Comparison of ENCODE assay signal across 8 cellular contexts in the genomic region with DNA sequence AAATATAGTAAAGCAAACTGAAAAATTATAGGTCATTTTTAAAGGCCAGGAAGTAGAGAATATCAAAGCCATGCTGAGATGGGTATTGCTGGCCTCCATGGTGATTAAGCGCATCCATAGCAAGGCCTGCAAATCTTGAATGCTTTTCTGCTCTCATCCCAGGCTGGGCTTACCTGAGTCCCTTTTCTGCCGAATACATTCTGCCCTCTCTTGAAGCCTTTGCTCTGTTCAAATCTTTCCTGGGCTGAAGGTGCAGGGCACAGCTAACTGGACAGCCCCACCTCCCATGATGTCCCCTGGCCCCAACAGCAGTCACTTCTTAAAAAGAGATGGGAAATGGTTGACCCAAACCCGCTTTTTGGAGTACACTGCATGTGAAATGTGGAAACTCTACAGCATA.
"Had no signal": no experiment of that assay in that cellular context is flagged by ENCODE, and none has a peak within 500 bp of the region (broad histone marks: within the 10 kb centered on the region; RNA-seq: fewer than 3 reads in every experiment).

No MANE protein-coding gene starts in this region.

- DNase-seq: H9, HCEC 1CT, KG1 had no signal

- H3K9me3 Mint-ChIP-seq: GM23338, IgD-negative memory B cell had no signal

- H3K4me3 ChIP-seq: GM23338 had no signal

- ATAC-seq: GM23338 had no signal

- H2AFZ ChIP-seq: GM23338 had no signal

- H3K27ac Mint-ChIP-seq: GM23338, H9, IgD-negative memory B cell had no signal

- H3K4me2 ChIP-seq: GM23338 had no signal

- H3K4me3 Mint-ChIP-seq: GM23338, H9, IgD-negative memory B cell had no signal

- FAIRE-seq: H1, H54, HTR-8/SVneo had no signal

- H3K4me1 Mint-ChIP-seq: H9 had no signal

- H3K27me3 Mint-ChIP-seq: IgD-negative memory B cell had no signal
